12 cellular contexts compared by ENCODE assay signal in genomic region chr11:28296426-28296825, GRCh38.
DNase-seq lines count a peak whose midpoint lies in the region; ATAC-seq, FAIRE-seq and TF ChIP-seq lines count a peak whose summit lies in the region.
"Had no signal": no experiment of that assay in that cellular context is flagged by ENCODE, and none has a peak within 500 bp of the region (broad histone marks: within the 10 kb centered on the region; RNA-seq: fewer than 3 reads in every experiment).

No MANE protein-coding gene starts in this region.

- DNase-seq in GM12864 (ENCODE audit: low read depth) (peak; percentile 10), GM19240 (ENCODE audit: insufficient read length, low spot score) (peak; percentile 1), H54 (ENCODE audit: insufficient read length, low spot score) (no peak), SW 1271 (lab: John Stamatoyannopoulos, UW) (no peak), islet precursor cell (no peak), SW480 (ENCODE audit: low spot score) (no peak)
- DNase-seq in activated CD4-positive, alpha-beta T cell treated with anti-CD3 and anti-CD28 coated beads, Interleukin-2, amount 50 U/mL, for 48 hours = no peak
- DNase-seq: mammary epithelial cell; posterior cingulate gyrus; RPMI8226; stimulated activated naive B cell treated with anti-CD40 and anti-IgM and Interleukin-4, amounts not matched to agents 10 μg/mL and 1 μg/mL and 100 μg/mL, for 72 hours had no signal

- FAIRE-seq in H54 (lab: Jason Lieb, UNC) = peak; percentile 67

- no peak for TF ChIP-seq CTCF in GM12864 (IDR thresholded peaks at IDR 0.05; ENCODE audit: low read depth, low read length, missing control alignments)

- ATAC-seq in HG03159 (IDR thresholded peaks at IDR 0.05; ENCODE audit: unreplicated experiment) = peak; percentile 89
- ATAC-seq: stimulated activated naive B cell treated with anti-CD40 and anti-IgM and Interleukin-4, amounts not matched to agents 10 μg/mL and 1 μg/mL and 100 μg/mL, for 72 hours had no signal

- H3K4me3 ChIP-seq in GM12864 (ENCODE audit: low read depth, low read length) = no peak overlapping the region

- TF ChIP-seq POLR2A in H54 (IDR thresholded peaks at IDR 0.05; ENCODE audit: low read depth, low read length) = no peak

Comparison
In these comparisons a context has a peak if more than half of its experiments do, and no peak if none do; other contexts are left out.
1. DNase-seq: peak in GM12864 (single experiment) and GM19240 (single experiment); none in H54 (single experiment), SW 1271 (0 of 2), islet precursor cell (single experiment), activated CD4-positive, alpha-beta T cell treated with anti-CD3 and anti-CD28 coated beads, Interleukin-2, amount 50 U/mL, for 48 hours (0 of 2) and SW480 (single experiment).